Comparison of ENCODE assay signal across 2 cellular contexts in genomic region chr12:8906266-8906665, GRCh38.
TF ChIP-seq lines count a peak whose summit lies in the region.

No MANE protein-coding gene starts in this region.

TF ChIP-seq in WTC11, 78 proteins besides CTCF, POLR2A, EP300 and RAD21:
- peak; percentile 6; the same call in 1 of the 2 replicates for TF ChIP-seq ZNF121 (CRISPR knock-in tag; IDR thresholded peaks at IDR 0.05)

TF ChIP-seq in H1, 55 proteins besides CTCF, POLR2A, EP300 and RAD21:
- TF ChIP-seq E2F6 (IDR thresholded peaks at IDR 0.05): 0 out of 2 replicates have a peak, but pooled peaks have one; percentile 20
TF ChIP-seq in H1: peak in this region for 1; not testable (repeated sequence) for 54.
